10 cellular contexts compared by ENCODE assay signal in the genomic region with DNA sequence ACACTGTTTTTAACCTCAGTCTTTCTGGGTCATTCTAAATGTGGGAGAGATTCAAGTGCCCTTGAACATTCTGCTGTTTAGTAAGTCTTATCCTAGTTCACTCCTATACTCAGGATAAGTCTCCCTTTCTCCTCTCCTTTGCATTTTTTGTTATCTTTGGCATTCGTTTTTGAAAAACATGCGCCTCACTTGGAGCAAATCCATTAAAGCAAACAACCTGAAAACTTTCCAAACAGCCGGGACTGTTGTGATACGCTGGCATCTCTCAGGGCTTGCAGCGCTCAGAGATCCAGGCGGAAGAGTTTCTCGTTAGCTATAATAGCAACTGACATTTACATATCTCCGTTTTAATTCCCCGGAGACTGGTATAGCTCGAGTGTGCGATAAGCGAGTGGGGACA.
DNase-seq lines count a peak whose midpoint lies in the region; ATAC-seq and TF ChIP-seq lines count a peak whose summit lies in the region.
"Had no signal": no experiment of that assay in that cellular context is flagged by ENCODE, and none has a peak within 500 bp of the region (broad histone marks: within the 10 kb centered on the region; RNA-seq: fewer than 3 reads in every experiment).

No MANE protein-coding gene starts in this region.

- H3K4me1 ChIP-seq in breast epithelium (no peaks in the 10 kb centered on the region), subcutaneous abdominal adipose tissue (ENCODE audit: control insufficient read depth in 5 of 5, insufficient read depth in 5 of 5, low read length in 5 of 5) (peaks cover 2 to 26% (median 18%) of the 10 kb centered on the region in 5 donors)

- H3K36me3 ChIP-seq in breast epithelium, result no peaks in the 10 kb centered on the region
- H3K36me3 ChIP-seq in subcutaneous abdominal adipose tissue (ENCODE audit: control insufficient read depth in 5 of 5, insufficient read depth in 5 of 5, low read length in 5 of 5), result no peaks in the 10 kb centered on the region

- peak overlapping the region in 2 of 5 donors; percentile 51 to 56 for H3K9ac ChIP-seq in subcutaneous abdominal adipose tissue (ENCODE audit: low read length in 5 of 5)

- TF ChIP-seq POLR2A in breast epithelium (IDR thresholded peaks at IDR 0.05), result no peak

- H3K9me3 ChIP-seq in breast epithelium (no peaks in the 10 kb centered on the region), subcutaneous abdominal adipose tissue (ENCODE audit: control insufficient read depth in 5 of 5, low read length in 5 of 5) (no peaks in the 10 kb centered on the region)

- intact Hi-C loops in breast epithelium (cut with DNase I; ENCODE audit: low total_unique reads), result no loop called here

- no peak for TF ChIP-seq CTCF in breast epithelium (IDR thresholded peaks at IDR 0.05)

- H3K27ac ChIP-seq in breast epithelium (peak overlapping the region; percentile 16 to 18), subcutaneous abdominal adipose tissue (ENCODE audit: low read depth, low read length) (peak overlapping the region; percentile 86)

- H3K4me3 ChIP-seq in breast epithelium (peak overlapping the region; percentile 7 to 54 (median 31)), subcutaneous abdominal adipose tissue (ENCODE audit: low read depth in 1 of 5, low read length in 5 of 5) (peak overlapping the region; percentile 43 to 63 (median 59))

- no peak for ATAC-seq in GM21390 (IDR thresholded peaks at IDR 0.05; ENCODE audit: unreplicated experiment)

- no peaks in the 10 kb centered on the region for H3K27me3 ChIP-seq in breast epithelium
- no peaks in the 10 kb centered on the region for H3K27me3 ChIP-seq in subcutaneous abdominal adipose tissue (ENCODE audit: control insufficient read depth in 5 of 5, insufficient read depth in 4 of 5, low read length in 5 of 5)

- peak; percentile 42 for DNase-seq in NCI-H1092 treated with DMSO at 0.1 percent for 48 hours (lab: John Stamatoyannopoulos, UW)
- no peak for DNase-seq in breast epithelium (ENCODE audit: low spot score in 2 of 2)
- DNase-seq in left kidney (ENCODE audit: low read depth, low spot score), result peak; percentile 63
- no peak for DNase-seq in DMS79 treated with DMSO at 0.1 percent for 48 hours (lab: John Stamatoyannopoulos, UW)
- no peak for DNase-seq in CD1c-positive myeloid dendritic cell (ENCODE audit: extremely low spot score)
- DNase-seq in NCI-H524 treated with DMSO at 0.1 percent for 48 hours (lab: John Stamatoyannopoulos, UW), result no peak
- DNase-seq: activated gamma-delta T cell treated with Interleukin-2 at 50 U/mL for 16 hours, nucleus accumbens had no signal

Comparison
In these comparisons a context has a peak if more than half of its experiments do, and no peak if none do; other contexts are left out.
1. DNase-seq: peak in NCI-H1092 treated with DMSO at 0.1 percent for 48 hours (single experiment) and left kidney (single experiment); none in breast epithelium (0 of 2), DMS79 treated with DMSO at 0.1 percent for 48 hours (single experiment), CD1c-positive myeloid dendritic cell (single experiment) and NCI-H524 treated with DMSO at 0.1 percent for 48 hours (single experiment).